In genomic region chr14:100979079-100979478, GRCh38 we compare ENCODE assay signal across 19 cellular contexts.
A peak's percentile ranks its signal among the peaks of the same experiment; 100 is the strongest.
DNase-seq lines count a peak whose midpoint lies in the region; ATAC-seq and TF ChIP-seq lines count a peak whose summit lies in the region.
"Had no signal": no experiment of that assay in that cellular context is flagged by ENCODE, and none has a peak within 500 bp of the region (broad histone marks: within the 10 kb centered on the region; RNA-seq: fewer than 3 reads in every experiment).

No MANE protein-coding gene starts in this region.

- H3K4me1 Mint-ChIP-seq in activated T-cell treated with anti-CD3 and anti-CD28 coated beads, Interleukin-2, amount 50 U/mL, for 72 hours (ENCODE audit: low read depth): no peaks in the 10 kb centered on the region
- H3K4me1 Mint-ChIP-seq in activated T-cell treated with anti-CD3 and anti-CD28 coated beads, Interleukin-2, amount 50 U/mL, for 24 hours (ENCODE audit: low read depth): no peaks in the 10 kb centered on the region
- H3K4me1 Mint-ChIP-seq in activated CD8-positive, alpha-beta T cell treated with anti-CD3 and anti-CD28 coated beads, Interleukin-2, amount 10 ng/mL, durations not matched to agents 7 days and 5 days (ENCODE audit: low read depth): no peaks in the 10 kb centered on the region
- H3K4me1 Mint-ChIP-seq: B cell; CD4-positive, CD25-positive, alpha-beta regulatory T cell; IgD-negative memory B cell had no signal

- DNase-seq in activated T-cell treated with anti-CD3 and anti-CD28 coated beads, Interleukin-2, amount 50 U/mL, for 72 hours: no peak
- no peak for DNase-seq in activated T-cell treated with anti-CD3 and anti-CD28 coated beads, Interleukin-2, amount 50 U/mL, for 24 hours
- DNase-seq in PC-3: peak; percentile 56
- no peak for DNase-seq in foreskin keratinocyte
- no peak for DNase-seq in MG63
- DNase-seq in activated CD8-positive, alpha-beta T cell treated with anti-CD3 and anti-CD28 coated beads, Interleukin-2, amount 10 ng/mL, durations not matched to agents 7 days and 5 days: no peak
- no peak for DNase-seq in C1 segment of cervical spinal cord (lab: John Stamatoyannopoulos, UW)
- DNase-seq: CD4-positive, CD25-positive, alpha-beta regulatory T cell; DMS79 treated with DMSO at 0.1 percent for 48 hours; GF-D8; GOT3; H7 had no signal

- H3K4me3 Mint-ChIP-seq in activated T-cell treated with anti-CD3 and anti-CD28 coated beads, Interleukin-2, amount 50 U/mL, for 72 hours: no peak overlapping the region
- no peak overlapping the region for H3K4me3 Mint-ChIP-seq in activated T-cell treated with anti-CD3 and anti-CD28 coated beads, Interleukin-2, amount 50 U/mL, for 24 hours
- no peak overlapping the region for H3K4me3 Mint-ChIP-seq in activated CD8-positive, alpha-beta T cell treated with anti-CD3 and anti-CD28 coated beads, Interleukin-2, amount 10 ng/mL, durations not matched to agents 7 days and 5 days
- H3K4me3 Mint-ChIP-seq: B cell; CD4-positive, CD25-positive, alpha-beta regulatory T cell; IgD-negative memory B cell had no signal

- no peaks in the 10 kb centered on the region for H4K20me1 ChIP-seq in PC-3 (ENCODE audit: low read length)
- H4K20me1 ChIP-seq: BLaER1 treated with 17β-estradiol and CSF1 and Interleukin-3, amounts not matched to agents 10 nM and 100 nM had no signal

- H3K36me3 Mint-ChIP-seq in activated T-cell treated with anti-CD3 and anti-CD28 coated beads, Interleukin-2, amount 50 U/mL, for 72 hours (ENCODE audit: insufficient read depth in 2 of 2): no peaks in the 10 kb centered on the region
- H3K36me3 Mint-ChIP-seq in activated T-cell treated with anti-CD3 and anti-CD28 coated beads, Interleukin-2, amount 50 U/mL, for 24 hours (ENCODE audit: low read depth): no peaks in the 10 kb centered on the region
- no peaks in the 10 kb centered on the region for H3K36me3 Mint-ChIP-seq in activated CD8-positive, alpha-beta T cell treated with anti-CD3 and anti-CD28 coated beads, Interleukin-2, amount 10 ng/mL, durations not matched to agents 7 days and 5 days (ENCODE audit: low read depth)
- H3K36me3 Mint-ChIP-seq: CD4-positive, CD25-positive, alpha-beta regulatory T cell; IgD-negative memory B cell had no signal

- H3K27ac ChIP-seq in PC-3 (ENCODE audit: low read length): peak overlapping the region; percentile 66
- H3K27ac ChIP-seq in foreskin keratinocyte: peak overlapping the region; percentile 17
- H3K27ac ChIP-seq: 22Rv1; BLaER1 treated with 17β-estradiol and CSF1 and Interleukin-3, amounts not matched to agents 10 nM and 100 nM had no signal

- no peak overlapping the region for H2AFZ ChIP-seq in PC-3 (ENCODE audit: low read length)

- H3K9me3 ChIP-seq in PC-3 (ENCODE audit: low read length) (no peaks in the 10 kb centered on the region), skeletal muscle satellite cell (replicated peaks; ENCODE audit: low read length) (no peaks in the 10 kb centered on the region), MG63 (no peaks in the 10 kb centered on the region)
- H3K9me3 ChIP-seq: BLaER1 treated with 17β-estradiol and CSF1 and Interleukin-3, amounts not matched to agents 10 nM and 100 nM had no signal

- H3K9me3 Mint-ChIP-seq in activated T-cell treated with anti-CD3 and anti-CD28 coated beads, Interleukin-2, amount 50 U/mL, for 72 hours: no peaks in the 10 kb centered on the region
- H3K9me3 Mint-ChIP-seq in activated T-cell treated with anti-CD3 and anti-CD28 coated beads, Interleukin-2, amount 50 U/mL, for 24 hours: no peaks in the 10 kb centered on the region
- H3K9me3 Mint-ChIP-seq in activated CD8-positive, alpha-beta T cell treated with anti-CD3 and anti-CD28 coated beads, Interleukin-2, amount 10 ng/mL, durations not matched to agents 7 days and 5 days (ENCODE audit: insufficient read depth): no peaks in the 10 kb centered on the region

- H3K4me2 ChIP-seq in PC-3 (ENCODE audit: low read length): peak overlapping the region; percentile 66; the same call in 1 of the 2 replicates
- peak overlapping the region; percentile 59 for H3K4me2 ChIP-seq in skeletal muscle satellite cell (ENCODE audit: low read length)
- H3K4me2 ChIP-seq: BLaER1 treated with 17β-estradiol and CSF1 and Interleukin-3, amounts not matched to agents 10 nM and 100 nM had no signal

- H3F3A ChIP-seq in PC-3 (ENCODE audit: low read length, unreplicated experiment): peaks cover 3% of the 10 kb centered on the region

- BruUV-seq in PC-3 (replicated peaks; lab: Mats Ljungman, UMichigan): no TSS peak

- H3K79me2 ChIP-seq in PC-3 (ENCODE audit: low read length): no peaks in the 10 kb centered on the region

- H3K4me3 ChIP-seq in PC-3 (ENCODE audit: low read length): no peak overlapping the region
- no peak overlapping the region for H3K4me3 ChIP-seq in skeletal muscle satellite cell (ENCODE audit: low read length)
- no peak overlapping the region for H3K4me3 ChIP-seq in MG63
- H3K4me3 ChIP-seq: BLaER1 treated with 17β-estradiol and CSF1 and Interleukin-3, amounts not matched to agents 10 nM and 100 nM had no signal

- peaks cover 53% of the 10 kb centered on the region for H3K4me1 ChIP-seq in PC-3 (ENCODE audit: insufficient read depth, low read length)
- peaks cover 26% of the 10 kb centered on the region for H3K4me1 ChIP-seq in foreskin keratinocyte
- H3K4me1 ChIP-seq in skeletal muscle satellite cell (ENCODE audit: control insufficient read depth, insufficient read depth, low read length): peaks cover 46% of the 10 kb centered on the region
- H3K4me1 ChIP-seq: BLaER1 treated with 17β-estradiol and CSF1 and Interleukin-3, amounts not matched to agents 10 nM and 100 nM had no signal

- H3K9me2 ChIP-seq in PC-3 (replicated peaks; ENCODE audit: low read length): no peaks in the 10 kb centered on the region

- H3K36me3 ChIP-seq in PC-3 (ENCODE audit: low read depth, low read length) (no peaks in the 10 kb centered on the region), skeletal muscle satellite cell (ENCODE audit: insufficient read depth, low read length) (peaks cover 10% of the 10 kb centered on the region), MG63 (no peaks in the 10 kb centered on the region)
- H3K36me3 ChIP-seq: BLaER1 treated with 17β-estradiol and CSF1 and Interleukin-3, amounts not matched to agents 10 nM and 100 nM had no signal

- intact Hi-C loops in PC-3 (cut with micrococcal nuclease): loop anchor here (2.0 to 5.0 kb wide), 2 partner anchors 37 to 64 kb away; no protein-coding TSS in a partner anchor

- no peaks in the 10 kb centered on the region for H3K27me3 Mint-ChIP-seq in activated T-cell treated with anti-CD3 and anti-CD28 coated beads, Interleukin-2, amount 50 U/mL, for 72 hours (ENCODE audit: low read depth)
- peaks cover 24% of the 10 kb centered on the region for H3K27me3 Mint-ChIP-seq in activated T-cell treated with anti-CD3 and anti-CD28 coated beads, Interleukin-2, amount 50 U/mL, for 24 hours
- peaks cover 3% of the 10 kb centered on the region for H3K27me3 Mint-ChIP-seq in activated CD8-positive, alpha-beta T cell treated with anti-CD3 and anti-CD28 coated beads, Interleukin-2, amount 10 ng/mL, durations not matched to agents 7 days and 5 days (ENCODE audit: low read depth)
- H3K27me3 Mint-ChIP-seq: B cell, IgD-negative memory B cell had no signal

- CTCF ChIA-PET in PC-3 (lab: Charles Lee): no interaction called here
- CTCF ChIA-PET in activated CD8-positive, alpha-beta T cell treated with anti-CD3 and anti-CD28 coated beads, Interleukin-2, amount 10 ng/mL, durations not matched to agents 7 days and 5 days (lab: Charles Lee): no interaction called here

- ATAC-seq in activated T-cell treated with anti-CD3 and anti-CD28 coated beads, Interleukin-2, amount 50 U/mL, for 72 hours (replicated peaks in 1 of 2): no peak
- ATAC-seq in PC-3 (peak; percentile 60), foreskin keratinocyte (no peak)
- no peak for ATAC-seq in activated CD8-positive, alpha-beta T cell treated with anti-CD3 and anti-CD28 coated beads, Interleukin-2, amount 10 ng/mL, durations not matched to agents 7 days and 5 days
- ATAC-seq: HCT116, HepG2 had no signal

- H3K27me3 ChIP-seq in PC-3 (ENCODE audit: low read length) (no peaks in the 10 kb centered on the region), foreskin keratinocyte (no peaks in the 10 kb centered on the region), skeletal muscle satellite cell (ENCODE audit: control insufficient read depth, insufficient read depth, low read length) (no peaks in the 10 kb centered on the region), MG63 (no peaks in the 10 kb centered on the region)
- H3K27me3 ChIP-seq: BLaER1 treated with 17β-estradiol and CSF1 and Interleukin-3, amounts not matched to agents 10 nM and 100 nM had no signal

- H3K27ac Mint-ChIP-seq in activated T-cell treated with anti-CD3 and anti-CD28 coated beads, Interleukin-2, amount 50 U/mL, for 72 hours: peak overlapping the region; percentile 83
- no peak overlapping the region for H3K27ac Mint-ChIP-seq in activated T-cell treated with anti-CD3 and anti-CD28 coated beads, Interleukin-2, amount 50 U/mL, for 24 hours
- H3K27ac Mint-ChIP-seq in activated CD8-positive, alpha-beta T cell treated with anti-CD3 and anti-CD28 coated beads, Interleukin-2, amount 10 ng/mL, durations not matched to agents 7 days and 5 days: no peak overlapping the region
- H3K27ac Mint-ChIP-seq: B cell; CD4-positive, CD25-positive, alpha-beta regulatory T cell; IgD-negative memory B cell had no signal

- POLR2A ChIA-PET in PC-3 (lab: Charles Lee; ENCODE audit: unreplicated experiment): no interaction called here
- POLR2A ChIA-PET in activated CD8-positive, alpha-beta T cell treated with anti-CD3 and anti-CD28 coated beads, Interleukin-2, amount 10 ng/mL, durations not matched to agents 7 days and 5 days (lab: Charles Lee): no interaction called here

- H3K9ac ChIP-seq in PC-3 (ENCODE audit: low read length): 0 out of 2 replicates have a peak overlapping the region, but pooled peaks have one; percentile 12
- no peak overlapping the region for H3K9ac ChIP-seq in skeletal muscle satellite cell (ENCODE audit: low read depth, low read length)
- H3K9ac ChIP-seq: BLaER1 treated with 17β-estradiol and CSF1 and Interleukin-3, amounts not matched to agents 10 nM and 100 nM had no signal

- TF ChIP-seq CTCF in PC-3 (conservative IDR thresholded peaks at IDR 0.05; ENCODE audit: low read depth, low read length) (no peak), foreskin keratinocyte (conservative IDR thresholded peaks at IDR 0.05) (no peak)
